ENCODE assay signal across 16 cellular contexts in genomic region chr10:21166557-21167287, GRCh38.
DNase-seq lines count a peak whose midpoint lies in the region; ATAC-seq lines count a peak whose summit lies in the region.
"Had no signal": no experiment of that assay in that cellular context is flagged by ENCODE, and none has a peak within 500 bp of the region (broad histone marks: within the 10 kb centered on the region; RNA-seq: fewer than 3 reads in every experiment).

No MANE protein-coding gene starts in this region.

- H3K27ac ChIP-seq in angular gyrus (ENCODE audit: low read depth, low read length) (peak overlapping the region; percentile 8), temporal lobe (ENCODE audit: low read depth, low read length) (peak overlapping the region; percentile 53)
- H3K27ac ChIP-seq: brain microvascular endothelial cell, gastroesophageal sphincter, uterus had no signal

- H3K4me3 Mint-ChIP-seq in stimulated activated effector memory CD8-positive, alpha-beta T cell treated with anti-CD3 and anti-CD28 coated beads, Interleukin-12 subunit alpha, Interleukin-12 subunit beta, amount 100 ng/mL, for 72 hours: no peak overlapping the region
- H3K4me3 Mint-ChIP-seq: CD4-positive, alpha-beta memory T cell had no signal

- no peak overlapping the region for H3K27ac Mint-ChIP-seq in stimulated activated effector memory CD8-positive, alpha-beta T cell treated with anti-CD3 and anti-CD28 coated beads, Interleukin-12 subunit alpha, Interleukin-12 subunit beta, amount 100 ng/mL, for 72 hours
- H3K27ac Mint-ChIP-seq: CD4-positive, alpha-beta memory T cell had no signal

- no peaks in the 10 kb centered on the region for H3K36me3 Mint-ChIP-seq in stimulated activated effector memory CD8-positive, alpha-beta T cell treated with anti-CD3 and anti-CD28 coated beads, Interleukin-12 subunit alpha, Interleukin-12 subunit beta, amount 100 ng/mL, for 72 hours
- H3K36me3 Mint-ChIP-seq: CD4-positive, alpha-beta memory T cell had no signal

- peak; percentile 89 for ATAC-seq in left lobe of liver
- ATAC-seq in stimulated activated effector memory CD8-positive, alpha-beta T cell treated with anti-CD3 and anti-CD28 coated beads, Interleukin-12 subunit alpha, Interleukin-12 subunit beta, amount 100 ng/mL, for 72 hours: no peak
- ATAC-seq: activated CD4-positive, CD25-positive, alpha-beta regulatory T cell treated with anti-CD3 and anti-CD28 coated beads, Interleukin-2, amount 50 U/mL, for 24 hours; gastroesophageal sphincter had no signal

- no peaks in the 10 kb centered on the region for H3K9me3 Mint-ChIP-seq in stimulated activated effector memory CD8-positive, alpha-beta T cell treated with anti-CD3 and anti-CD28 coated beads, Interleukin-12 subunit alpha, Interleukin-12 subunit beta, amount 100 ng/mL, for 72 hours

- peak; percentile 21 for DNase-seq in NCI-H1092 (lab: John Stamatoyannopoulos, UW)
- DNase-seq in NCI-H1092 treated with DMSO at 0.1 percent for 48 hours (lab: John Stamatoyannopoulos, UW): no peak
- DNase-seq in left lobe of liver (ENCODE audit: low spot score): no peak
- DNase-seq in stimulated activated CD4-positive, alpha-beta T cell treated with anti-CD3 and anti-CD28 coated beads, Interleukin-4, amount 100 ng/mL, for 4 hours: no peak
- DNase-seq in NCI-H1694 treated with DMSO at 0.1 percent for 48 hours (lab: John Stamatoyannopoulos, UW): no peak
- no peak for DNase-seq in stimulated activated effector memory CD8-positive, alpha-beta T cell treated with anti-CD3 and anti-CD28 coated beads, Interleukin-12 subunit alpha, Interleukin-12 subunit beta, amount 100 ng/mL, for 72 hours (ENCODE audit: low spot score in 2 of 2)
- DNase-seq: brain microvascular endothelial cell; CD4-positive, alpha-beta memory T cell; GF-D8; NCI-H1048; NCI-H524; uterus had no signal

- H3K4me1 Mint-ChIP-seq in stimulated activated effector memory CD8-positive, alpha-beta T cell treated with anti-CD3 and anti-CD28 coated beads, Interleukin-12 subunit alpha, Interleukin-12 subunit beta, amount 100 ng/mL, for 72 hours: no peaks in the 10 kb centered on the region
- H3K4me1 Mint-ChIP-seq: CD4-positive, alpha-beta memory T cell had no signal
